8 cellular contexts compared by ENCODE assay signal in genomic region chr20:11267131-11267761, GRCh38.
DNase-seq lines count a peak whose midpoint lies in the region; ATAC-seq, FAIRE-seq and TF ChIP-seq lines count a peak whose summit lies in the region.

No MANE protein-coding gene starts in this region.

- H3K27me3 ChIP-seq in suprapubic skin = no peaks in the 10 kb centered on the region

- peak; percentile 72 for DNase-seq in AG09319 (ENCODE audit: extremely low read depth, low read depth)
- DNase-seq in KBM-7 = peak; percentile 2
- peak; percentile 97 for DNase-seq in astrocyte of the spinal cord (ENCODE audit: low read depth, low spot score)
- DNase-seq in suprapubic skin (ENCODE audit: low spot score in 2 of 2) = no peak
- DNase-seq in activated CD4-positive, alpha-beta T cell treated with anti-CD3 and anti-CD28 coated beads, Interleukin-2, amount 50 U/mL, for 1 hour = no peak
- no peak for DNase-seq in left lobe of liver (ENCODE audit: low spot score)

- peak; percentile 53 for FAIRE-seq in islet of Langerhans (lab: Jason Lieb, UNC)

- peak; percentile 9; the same call in 1 of the 2 replicates for TF ChIP-seq CTCF in AG09319 (IDR thresholded peaks at IDR 0.05; ENCODE audit: low read depth, low read length)
- TF ChIP-seq CTCF in astrocyte of the spinal cord (IDR thresholded peaks at IDR 0.05; ENCODE audit: low read depth, low read length) = peak; percentile 22
- no peak for TF ChIP-seq CTCF in suprapubic skin (IDR thresholded peaks at IDR 0.05)

- 17% methylated on average over 5 of the region's 5 CpGs for whole genome bisulfite sequencing in suprapubic skin

- peaks cover 15% of the 10 kb centered on the region for H3K4me1 ChIP-seq in suprapubic skin

- H3K4me3 ChIP-seq in astrocyte of the spinal cord (ENCODE audit: low read depth, low read length) = no peak overlapping the region
- no peak overlapping the region for H3K4me3 ChIP-seq in suprapubic skin

- in situ Hi-C loops in KBM-7 (cut with MboI; ENCODE audit: low pct_unique_long_range_greater_than_20kb, low sequenced_read_pairs) = no loop called here
- in situ Hi-C loops in astrocyte of the spinal cord (cut with HindIII; ENCODE audit: low sequenced_read_pairs) = no loop called here

- ATAC-seq in GM21390 (IDR thresholded peaks at IDR 0.05; ENCODE audit: unreplicated experiment) (peak; percentile 60), left lobe of liver (no peak)

- TF ChIP-seq EP300 in suprapubic skin (IDR thresholded peaks at IDR 0.05) = no peak

- H3K36me3 ChIP-seq in suprapubic skin = no peaks in the 10 kb centered on the region

- H3K27ac ChIP-seq in suprapubic skin = peak overlapping the region; percentile 15

- no peaks in the 10 kb centered on the region for H3K9me3 ChIP-seq in suprapubic skin

- TF ChIP-seq POLR2A in suprapubic skin (IDR thresholded peaks at IDR 0.05) = no peak

Comparison
In these comparisons a context has a peak if more than half of its experiments do, and no peak if none do; other contexts are left out.
1. DNase-seq: peak in AG09319 (single experiment), KBM-7 (single experiment) and astrocyte of the spinal cord (single experiment); none in suprapubic skin (0 of 2), activated CD4-positive, alpha-beta T cell treated with anti-CD3 and anti-CD28 coated beads, Interleukin-2, amount 50 U/mL, for 1 hour (single experiment) and left lobe of liver (single experiment).
2. CTCF ChIP-seq: peak in AG09319 (single experiment) and astrocyte of the spinal cord (single experiment); none in suprapubic skin (0 of 2).